11 cellular contexts compared by ENCODE assay signal in the genomic region with DNA sequence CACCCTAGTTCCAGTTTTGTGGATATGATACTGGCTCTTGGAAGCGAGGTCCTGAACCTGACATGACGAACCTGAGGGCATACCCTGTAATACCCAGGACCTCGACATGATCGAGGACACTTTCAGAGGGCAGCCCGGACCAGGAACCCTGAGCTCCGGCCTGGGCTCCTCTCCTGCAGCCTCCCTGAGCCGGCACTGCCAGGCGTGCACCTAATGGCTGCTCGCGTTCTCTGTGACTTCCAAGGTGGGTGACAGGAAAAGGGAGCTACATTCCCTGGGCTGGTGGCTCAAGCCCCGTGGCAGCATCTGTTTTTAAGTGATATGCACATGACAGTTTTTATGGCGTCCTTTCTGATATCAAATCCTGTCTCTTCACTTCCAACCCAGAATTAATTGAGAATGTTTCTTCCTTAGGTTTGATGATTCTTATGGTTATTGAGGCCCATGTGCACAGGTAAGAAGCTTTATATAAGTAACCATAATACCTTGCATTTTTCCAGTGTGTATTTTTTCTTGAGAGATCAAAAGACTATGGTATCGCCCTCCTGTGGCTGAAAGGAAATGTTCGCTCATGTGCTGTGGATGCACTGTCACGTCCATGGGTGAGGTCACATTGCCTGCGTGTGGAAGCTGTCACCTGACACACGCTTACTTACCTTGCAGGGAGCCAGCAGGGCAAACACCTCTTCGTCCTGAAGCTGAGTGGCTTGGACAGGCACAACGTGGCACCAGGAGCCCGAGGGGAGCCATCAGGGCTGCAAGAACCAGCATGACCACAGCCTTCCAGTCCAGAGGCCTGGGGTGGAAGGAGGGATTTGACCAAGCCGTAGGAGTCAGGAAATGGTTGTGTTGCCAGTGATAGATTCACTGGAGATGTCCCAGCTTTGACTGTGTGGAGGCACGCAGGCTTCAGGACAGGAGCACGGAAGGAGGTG.
DNase-seq lines count a peak whose midpoint lies in the region; TF ChIP-seq lines count a peak whose summit lies in the region.
"Had no signal": no experiment of that assay in that cellular context is flagged by ENCODE, and none has a peak within 500 bp of the region (broad histone marks: within the 10 kb centered on the region; RNA-seq: fewer than 3 reads in every experiment).

No MANE protein-coding gene starts in this region.

- in situ Hi-C loops in mammary epithelial cell (cut with MboI; ENCODE audit: low sequenced_read_pairs in 2 of 2): no loop called here

- H3K4me3 ChIP-seq in AG04450 (ENCODE audit: low read depth, low read length) (no peak overlapping the region), GM06990 (replicated peaks; ENCODE audit: low read depth, low read length) (no peak overlapping the region), endodermal cell (ENCODE audit: low read length) (no peak overlapping the region), mammary epithelial cell (replicated peaks in 1 of 3; ENCODE audit: insufficient read depth in 1 of 3, low read depth in 2 of 3, low read length in 3 of 3) (no peak overlapping the region)
- H3K4me3 ChIP-seq: heart left ventricle had no signal

- no peak overlapping the region for H3K27ac ChIP-seq in AG04450 (ENCODE audit: low read depth, low read length)
- H3K27ac ChIP-seq in endodermal cell (ENCODE audit: low read depth, low read length): no peak overlapping the region
- H3K27ac ChIP-seq in mammary epithelial cell (ENCODE audit: insufficient read depth, low read depth, low read length): no peak overlapping the region
- H3K27ac ChIP-seq: heart left ventricle had no signal

- peak; percentile 25; the same call in 1 of the 2 replicates for TF ChIP-seq CTCF in AG04450 (IDR thresholded peaks at IDR 0.05; ENCODE audit: low read depth, low read length)
- peak; percentile 32 for TF ChIP-seq CTCF in GM06990 (IDR thresholded peaks at IDR 0.05; ENCODE audit: insufficient read depth, low read length, poor library complexity, severe bottlenecking)
- peak; percentile 75 for TF ChIP-seq CTCF in endodermal cell (conservative IDR thresholded peaks at IDR 0.05)
- no peak for TF ChIP-seq CTCF in mammary epithelial cell (conservative IDR thresholded peaks at IDR 0.05 in 1 of 2, IDR thresholded peaks at IDR 0.05 in 1 of 2; ENCODE audit: extremely low read depth in 1 of 2, insufficient read depth in 1 of 2, low read depth in 1 of 2, low read length in 2 of 2)

- no peaks in the 10 kb centered on the region for H3K36me3 Mint-ChIP-seq in endodermal cell (ENCODE audit: low read depth)

- no peak overlapping the region for H3K4me2 ChIP-seq in mammary epithelial cell (ENCODE audit: insufficient read depth, low read depth, low read length)

- H3K27me3 ChIP-seq in AG04450 (ENCODE audit: control insufficient read depth, insufficient read depth, low read length) (no peaks in the 10 kb centered on the region), GM06990 (replicated peaks; ENCODE audit: control insufficient read depth, insufficient read depth, low read length) (no peaks in the 10 kb centered on the region; the same call in 1 of the 2 replicates), endodermal cell (ENCODE audit: control insufficient read depth, insufficient read depth, low read length, poor library complexity, severe bottlenecking) (no peaks in the 10 kb centered on the region), mammary epithelial cell (ENCODE audit: insufficient read depth, low read length) (no peaks in the 10 kb centered on the region)

- H3K4me3 Mint-ChIP-seq in endodermal cell: no peak overlapping the region
- H3K4me3 Mint-ChIP-seq: activated T-cell treated with anti-CD3 and anti-CD28 coated beads, Interleukin-2, amount 50 U/mL, for 4 hours had no signal

- intact Hi-C loops in mammary epithelial cell (cut with micrococcal nuclease): no loop called here

- peaks cover 4% of the 10 kb centered on the region for H3K27me3 Mint-ChIP-seq in endodermal cell (ENCODE audit: insufficient read depth)

- no peaks in the 10 kb centered on the region for H3K9me3 Mint-ChIP-seq in endodermal cell
- H3K9me3 Mint-ChIP-seq: activated T-cell treated with anti-CD3 and anti-CD28 coated beads, Interleukin-2, amount 50 U/mL, for 4 hours had no signal

- WGBS in endodermal cell (ENCODE audit: insufficient coverage in 1 of 2, insufficient read length in 1 of 2), 2 experiments: 90 to 91% methylated on average over 18 to 23 of the region's 23 CpGs
- WGBS in mammary epithelial cell (ENCODE audit: low coverage, missing lambda C conversion rate): 65% methylated on average over 21 of the region's 23 CpGs

- H3K36me3 ChIP-seq in GM06990 (ENCODE audit: control insufficient read depth, insufficient read depth, low read length): no peaks in the 10 kb centered on the region
- no peaks in the 10 kb centered on the region for H3K36me3 ChIP-seq in endodermal cell (ENCODE audit: control insufficient read depth, insufficient read depth, low read length)
- H3K36me3 ChIP-seq in mammary epithelial cell (ENCODE audit: insufficient read depth, low read length): no peaks in the 10 kb centered on the region
- H3K36me3 ChIP-seq: heart left ventricle had no signal

- no peaks in the 10 kb centered on the region for H3K79me2 ChIP-seq in mammary epithelial cell (ENCODE audit: insufficient read depth, low read length)

- H3K27ac Mint-ChIP-seq in endodermal cell: peak overlapping the region; percentile 40

- CTCF ChIA-PET in AG04450 (lab: Charles Lee): no interaction called here
- CTCF ChIA-PET in mammary epithelial cell (lab: Charles Lee; ENCODE audit: low non-redundant PET): no interaction called here

- DNase-seq in AG04450 (ENCODE audit: low read depth, low spot score): no peak
- no peak for DNase-seq in GM06990 (ENCODE audit: extremely low read depth, insufficient read length)
- peak; percentile 81 for DNase-seq in NCI-H345 (lab: John Stamatoyannopoulos, UW)
- DNase-seq in endodermal cell: peak; percentile 70
- no peak for DNase-seq in globus pallidus (ENCODE audit: low spot score)
- DNase-seq in GM19240 (ENCODE audit: insufficient read length, low spot score): no peak
- no peak for DNase-seq in mammary epithelial cell
- DNase-seq in stimulated activated CD8-positive, alpha-beta memory T cell treated with anti-CD3 and anti-CD28 coated beads, Interleukin-4, amount 100 ng/mL, for 48 hours: no peak
- DNase-seq: activated T-cell treated with anti-CD3 and anti-CD28 coated beads, Interleukin-2, amount 50 U/mL, for 4 hours; heart left ventricle; stimulated activated CD4-positive, alpha-beta T cell treated with anti-CD3 and anti-CD28 coated beads, Interleukin-2, amount 100 ng/mL, for 48 hours had no signal

- POLR2A ChIA-PET in AG04450 (lab: Yijun Ruan, JAX): no interaction called here

- H3K4me1 ChIP-seq in endodermal cell (ENCODE audit: control insufficient read depth, insufficient read depth, low read length) (no peaks in the 10 kb centered on the region), mammary epithelial cell (ENCODE audit: insufficient read depth, low read length) (no peaks in the 10 kb centered on the region)
- H3K4me1 ChIP-seq: heart left ventricle had no signal

- BruUV-seq in mammary epithelial cell (replicated peaks; lab: Mats Ljungman, UMichigan): no TSS peak

- H4K20me1 ChIP-seq in mammary epithelial cell (ENCODE audit: insufficient read depth, low read length): no peaks in the 10 kb centered on the region

- dilution Hi-C loops in mammary epithelial cell (cut with HindIII; ENCODE audit: low sequenced_read_pairs): loop anchor here (5.0 kb wide), 1 partner anchor 79 kb away; no protein-coding TSS in a partner anchor

- no peak overlapping the region for H2AFZ ChIP-seq in mammary epithelial cell (ENCODE audit: low read depth, low read length)

- H3K9me3 ChIP-seq in AG04450 (ENCODE audit: control insufficient read depth, insufficient read depth, low read length): peaks cover 41% of the 10 kb centered on the region
- no peaks in the 10 kb centered on the region for H3K9me3 ChIP-seq in endodermal cell (ENCODE audit: control insufficient read depth, low read length)
- peaks cover 21% of the 10 kb centered on the region for H3K9me3 ChIP-seq in mammary epithelial cell (replicated peaks; ENCODE audit: insufficient read depth, low read length)
- H3K9me3 ChIP-seq: heart left ventricle had no signal

- H3K4me1 Mint-ChIP-seq in endodermal cell: peaks cover 24% of the 10 kb centered on the region

- H3K9ac ChIP-seq in endodermal cell (ENCODE audit: extremely low read depth, low read length, poor library complexity, severe bottlenecking) (no peak overlapping the region), mammary epithelial cell (ENCODE audit: insufficient read depth, low read length) (no peak overlapping the region)

Comparison
In these comparisons a context has a peak if more than half of its experiments do, and no peak if none do; other contexts are left out.
1. DNase-seq: peak in NCI-H345 (single experiment) and endodermal cell (single experiment); none in AG04450 (single experiment), GM06990 (single experiment), globus pallidus (single experiment), GM19240 (single experiment), mammary epithelial cell (single experiment) and stimulated activated CD8-positive, alpha-beta memory T cell treated with anti-CD3 and anti-CD28 coated beads, Interleukin-4, amount 100 ng/mL, for 48 hours (single experiment).
2. CTCF ChIP-seq: peak in AG04450 (single experiment), GM06990 (single experiment) and endodermal cell (single experiment); none in mammary epithelial cell (0 of 2).